ENCODE assay signal across 1 cellular context in genomic region chr6:41553405-41553999, GRCh38.
TF ChIP-seq lines count a peak whose summit lies in the region.

No MANE protein-coding gene starts in this region.

TF ChIP-seq in GM23338, 12 proteins besides CTCF, POLR2A, EP300 and RAD21 (continued from another document):
- TF ChIP-seq ZNF462 (CRISPR knock-in tag; IDR thresholded peaks at IDR 0.05) = no peak
- TF ChIP-seq POLR2AphosphoS5 (IDR thresholded peaks at IDR 0.05; ENCODE audit: low read depth) = no peak
- no peak for TF ChIP-seq ZNF331 (CRISPR knock-in tag; IDR thresholded peaks at IDR 0.05; ENCODE audit: low read depth)
- TF ChIP-seq ETS1 (IDR thresholded peaks at IDR 0.05) = no peak
